1 cellular context compared by ENCODE assay signal in the genomic region with DNA sequence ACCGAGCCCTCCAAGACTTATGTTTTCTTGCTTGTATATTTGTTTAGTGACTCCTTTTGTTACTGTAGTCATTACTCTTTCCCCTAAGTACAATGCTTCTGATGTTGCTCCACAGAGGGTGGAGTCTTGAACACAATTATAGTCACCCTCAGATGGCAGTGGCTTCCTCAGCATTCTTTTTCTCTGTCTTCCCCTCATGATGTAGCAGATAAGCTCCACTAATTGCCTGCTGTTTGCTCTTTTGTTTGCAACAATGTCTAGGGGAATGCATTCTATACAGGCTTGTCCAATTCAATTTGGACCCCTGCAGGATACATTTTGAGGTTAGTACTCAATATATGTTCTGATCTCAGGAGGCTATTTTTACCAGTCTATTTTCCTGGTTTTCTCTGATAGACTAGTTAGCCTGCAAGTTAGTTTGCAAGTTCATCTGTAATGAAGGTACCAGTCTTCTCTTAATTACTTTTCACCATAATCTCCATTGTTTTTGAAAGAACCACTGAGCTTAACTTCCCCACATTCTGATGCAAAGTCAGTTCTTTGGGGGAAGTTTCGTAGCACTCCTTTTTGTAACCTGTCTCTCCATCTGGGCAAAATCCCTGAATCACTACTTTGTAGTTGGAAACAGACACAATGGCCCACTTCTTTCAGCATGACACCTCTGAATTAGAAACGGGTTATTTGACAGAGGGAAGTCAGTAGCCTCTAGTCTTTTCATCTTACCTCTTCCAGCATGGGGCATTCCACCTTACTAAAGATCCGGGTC.
TF ChIP-seq lines count a peak whose summit lies in the region.

No MANE protein-coding gene starts in this region.

TF ChIP-seq in GM23338, 12 proteins besides CTCF, POLR2A, EP300 and RAD21 (continued from another document):
- TF ChIP-seq, protein P1, sequence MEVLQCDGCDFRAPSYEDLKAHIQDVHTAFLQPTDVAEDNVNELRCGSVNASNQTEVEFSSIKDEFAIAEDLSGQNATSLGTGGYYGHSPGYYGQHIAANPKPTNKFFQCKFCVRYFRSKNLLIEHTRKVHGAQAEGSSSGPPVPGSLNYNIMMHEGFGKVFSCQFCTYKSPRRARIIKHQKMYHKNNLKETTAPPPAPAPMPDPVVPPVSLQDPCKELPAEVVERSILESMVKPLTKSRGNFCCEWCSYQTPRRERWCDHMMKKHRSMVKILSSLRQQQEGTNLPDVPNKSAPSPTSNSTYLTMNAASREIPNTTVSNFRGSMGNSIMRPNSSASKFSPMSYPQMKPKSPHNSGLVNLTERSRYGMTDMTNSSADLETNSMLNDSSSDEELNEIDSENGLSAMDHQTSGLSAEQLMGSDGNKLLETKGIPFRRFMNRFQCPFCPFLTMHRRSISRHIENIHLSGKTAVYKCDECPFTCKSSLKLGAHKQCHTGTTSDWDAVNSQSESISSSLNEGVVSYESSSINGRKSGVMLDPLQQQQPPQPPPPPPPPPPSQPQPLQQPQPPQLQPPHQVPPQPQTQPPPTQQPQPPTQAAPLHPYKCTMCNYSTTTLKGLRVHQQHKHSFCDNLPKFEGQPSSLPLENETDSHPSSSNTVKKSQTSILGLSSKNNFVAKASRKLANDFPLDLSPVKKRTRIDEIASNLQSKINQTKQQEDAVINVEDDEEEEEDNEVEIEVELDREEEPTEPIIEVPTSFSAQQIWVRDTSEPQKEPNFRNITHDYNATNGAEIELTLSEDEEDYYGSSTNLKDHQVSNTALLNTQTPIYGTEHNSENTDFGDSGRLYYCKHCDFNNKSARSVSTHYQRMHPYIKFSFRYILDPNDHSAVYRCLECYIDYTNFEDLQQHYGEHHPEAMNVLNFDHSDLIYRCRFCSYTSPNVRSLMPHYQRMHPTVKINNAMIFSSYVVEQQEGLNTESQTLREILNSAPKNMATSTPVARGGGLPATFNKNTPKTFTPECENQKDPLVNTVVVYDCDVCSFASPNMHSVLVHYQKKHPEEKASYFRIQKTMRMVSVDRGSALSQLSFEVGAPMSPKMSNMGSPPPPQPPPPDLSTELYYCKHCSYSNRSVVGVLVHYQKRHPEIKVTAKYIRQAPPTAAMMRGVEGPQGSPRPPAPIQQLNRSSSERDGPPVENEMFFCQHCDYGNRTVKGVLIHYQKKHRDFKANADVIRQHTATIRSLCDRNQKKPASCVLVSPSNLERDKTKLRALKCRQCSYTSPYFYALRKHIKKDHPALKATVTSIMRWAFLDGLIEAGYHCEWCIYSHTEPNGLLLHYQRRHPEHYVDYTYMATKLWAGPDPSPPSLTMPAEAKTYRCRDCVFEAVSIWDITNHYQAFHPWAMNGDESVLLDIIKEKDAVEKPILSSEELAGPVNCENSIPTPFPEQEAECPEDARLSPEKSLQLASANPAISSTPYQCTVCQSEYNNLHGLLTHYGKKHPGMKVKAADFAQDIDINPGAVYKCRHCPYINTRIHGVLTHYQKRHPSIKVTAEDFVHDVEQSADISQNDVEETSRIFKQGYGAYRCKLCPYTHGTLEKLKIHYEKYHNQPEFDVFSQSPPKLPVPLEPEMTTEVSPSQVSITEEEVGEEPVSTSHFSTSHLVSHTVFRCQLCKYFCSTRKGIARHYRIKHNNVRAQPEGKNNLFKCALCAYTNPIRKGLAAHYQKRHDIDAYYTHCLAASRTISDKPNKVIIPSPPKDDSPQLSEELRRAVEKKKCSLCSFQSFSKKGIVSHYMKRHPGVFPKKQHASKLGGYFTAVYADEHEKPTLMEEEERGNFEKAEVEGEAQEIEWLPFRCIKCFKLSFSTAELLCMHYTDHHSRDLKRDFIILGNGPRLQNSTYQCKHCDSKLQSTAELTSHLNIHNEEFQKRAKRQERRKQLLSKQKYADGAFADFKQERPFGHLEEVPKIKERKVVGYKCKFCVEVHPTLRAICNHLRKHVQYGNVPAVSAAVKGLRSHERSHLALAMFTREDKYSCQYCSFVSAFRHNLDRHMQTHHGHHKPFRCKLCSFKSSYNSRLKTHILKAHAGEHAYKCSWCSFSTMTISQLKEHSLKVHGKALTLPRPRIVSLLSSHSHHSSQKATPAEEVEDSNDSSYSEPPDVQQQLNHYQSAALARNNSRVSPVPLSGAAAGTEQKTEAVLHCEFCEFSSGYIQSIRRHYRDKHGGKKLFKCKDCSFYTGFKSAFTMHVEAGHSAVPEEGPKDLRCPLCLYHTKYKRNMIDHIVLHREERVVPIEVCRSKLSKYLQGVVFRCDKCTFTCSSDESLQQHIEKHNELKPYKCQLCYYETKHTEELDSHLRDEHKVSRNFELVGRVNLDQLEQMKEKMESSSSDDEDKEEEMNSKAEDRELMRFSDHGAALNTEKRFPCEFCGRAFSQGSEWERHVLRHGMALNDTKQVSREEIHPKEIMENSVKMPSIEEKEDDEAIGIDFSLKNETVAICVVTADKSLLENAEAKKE (CRISPR knock-in tag; IDR thresholded peaks at IDR 0.05) = no peak
- TF ChIP-seq POLR2AphosphoS5 (IDR thresholded peaks at IDR 0.05; ENCODE audit: low read depth) = no peak
- no peak for TF ChIP-seq EZH2 (IDR thresholded peaks at IDR 0.05; ENCODE audit: low read depth, unreplicated experiment)
- no peak for TF ChIP-seq ZNF331 (CRISPR knock-in tag; IDR thresholded peaks at IDR 0.05; ENCODE audit: low read depth)
- TF ChIP-seq STAT1 (IDR thresholded peaks at IDR 0.05; ENCODE audit: unreplicated experiment) = no peak
